Comparison of ENCODE assay signal across 14 cellular contexts in genomic region chr3:94118390-94118789, GRCh38. TPM values are rescaled to one million over a fixed set of nuclear protein-coding genes. Genes with fewer than 3 reads are reported as not detected.
DNase-seq lines count a peak whose midpoint lies in the region; ATAC-seq and TF ChIP-seq lines count a peak whose summit lies in the region.
"Had no signal": no experiment of that assay in that cellular context is flagged by ENCODE, and none has a peak within 500 bp of the region (broad histone marks: within the 10 kb centered on the region; RNA-seq: fewer than 3 reads in every experiment).

No MANE protein-coding gene starts in this region.

- DNase-seq in SK-N-SH (no peak), MV-4-11 (lab: John Stamatoyannopoulos, UW) (peak; percentile 42), amniotic epithelial cell (ENCODE audit: low read depth) (peak; percentile 32), stomach (no peak), NCI-H446 treated with DMSO at 0.1 percent for 48 hours (lab: John Stamatoyannopoulos, UW) (no peak), breast epithelium (ENCODE audit: low spot score in 2 of 2) (no peak)
- DNase-seq: Caco-2; CD4-positive, alpha-beta T cell; GDM1; GM23248 had no signal

- H3K4me1 ChIP-seq in SK-N-SH (ENCODE audit: control insufficient read depth in 1 of 2, insufficient read depth in 2 of 2, low read depth in 1 of 2, low read length in 1 of 2) (peaks cover 17 to 27% of the 10 kb centered on the region in 2 experiments; a peak in 3 of 4 replicates), stomach (no peaks in the 10 kb centered on the region), breast epithelium (no peaks in the 10 kb centered on the region)
- H3K4me1 ChIP-seq: Caco-2 had no signal

- WGBS in SK-N-SH (ENCODE audit: low lambda C conversion rate) = 86% methylated on average over 2 of the region's 2 CpGs
- WGBS in stomach, 5 donors = 58 to 85% (median 82%) methylated on average over 2 of the region's 2 CpGs

- H3K9me2 ChIP-seq in SK-N-SH = no peaks in the 10 kb centered on the region

- H3K9me3 ChIP-seq in SK-N-SH (no peaks in the 10 kb centered on the region), stomach (no peaks in the 10 kb centered on the region), breast epithelium (no peaks in the 10 kb centered on the region)
- H3K9me3 ChIP-seq: Caco-2, HAP-1 had no signal

- no peaks in the 10 kb centered on the region for H4K20me1 ChIP-seq in SK-N-SH (ENCODE audit: insufficient read depth)

- ATAC-seq in SK-N-SH treated with all-trans-retinoic acid at 6 μM for 48 hours = no peak

- TF ChIP-seq CTCF in SK-N-SH (IDR thresholded peaks at IDR 0.05) (no peak), stomach (IDR thresholded peaks at IDR 0.05) (no peak), breast epithelium (IDR thresholded peaks at IDR 0.05) (no peak)

- no peaks in the 10 kb centered on the region for H3K27me3 ChIP-seq in SK-N-SH (ENCODE audit: insufficient read depth)
- H3K27me3 ChIP-seq in stomach = no peaks in the 10 kb centered on the region
- H3K27me3 ChIP-seq in breast epithelium = no peaks in the 10 kb centered on the region

- H3K4me2 ChIP-seq in SK-N-SH = no peak overlapping the region

- TF ChIP-seq EP300 in SK-N-SH (IDR thresholded peaks at IDR 0.05; ENCODE audit: borderline replicate concordance in 1 of 2, low read depth in 1 of 2, low read length in 1 of 2) (no peak), stomach (IDR thresholded peaks at IDR 0.05) (no peak)

- CTCF ChIA-PET in SK-N-SH (lab: Yijun Ruan, JAX) = interaction anchor here (1.1 to 2.0 kb wide), 3 partner anchors 55 to 131 kb away, joined by 3 to 5 read pairs (median 5); no protein-coding TSS in a partner anchor

- TF ChIP-seq RAD21 in SK-N-SH (IDR thresholded peaks at IDR 0.05; ENCODE audit: low read length) = no peak

- no peak overlapping the region for H3K9ac ChIP-seq in SK-N-SH
- H3K9ac ChIP-seq: GM23248 had no signal

- no peak overlapping the region for H2AFZ ChIP-seq in SK-N-SH (ENCODE audit: low read depth)
- H2AFZ ChIP-seq: GM23248 had no signal

- POLR2A ChIA-PET in SK-N-SH (lab: Yijun Ruan, JAX) = no interaction called here

- TF ChIP-seq POLR2A in stomach (IDR thresholded peaks at IDR 0.05) (no peak), breast epithelium (IDR thresholded peaks at IDR 0.05) (no peak)

- no peaks in the 10 kb centered on the region for H3F3A ChIP-seq in SK-N-SH (replicated peaks; ENCODE audit: insufficient read depth)

- H3K79me2 ChIP-seq in SK-N-SH (ENCODE audit: insufficient read depth) = no peaks in the 10 kb centered on the region

- H3K4me3 ChIP-seq in SK-N-SH (ENCODE audit: low read depth in 2 of 2, low read length in 1 of 2) (no peak overlapping the region), stomach (no peak overlapping the region), breast epithelium (no peak overlapping the region)
- H3K4me3 ChIP-seq: GM23248, HAP-1 had no signal

- intact Hi-C loops in stomach (cut with DNase I; ENCODE audit: low total_unique reads) = no loop called here
- intact Hi-C loops in breast epithelium (cut with DNase I; ENCODE audit: low total_unique reads) = no loop called here

- H3K36me3 ChIP-seq in SK-N-SH (replicated peaks in 1 of 2; ENCODE audit: control insufficient read depth in 1 of 2, insufficient read depth in 2 of 2, low read length in 1 of 2) (peaks cover 0 to 5% of the 10 kb centered on the region in 2 experiments), stomach (peaks cover 0 to 14% (median 11%) of the 10 kb centered on the region in 4 donors), breast epithelium (no peaks in the 10 kb centered on the region)
- H3K36me3 ChIP-seq: HAP-1 had no signal

- H3K27ac ChIP-seq in SK-N-SH (ENCODE audit: low read depth in 2 of 2, low read length in 1 of 2) (no peak overlapping the region), stomach (no peak overlapping the region), breast epithelium (no peak overlapping the region)
- H3K27ac ChIP-seq: C4-2B, GM23248, HL-60 had no signal

TF ChIP-seq in SK-N-SH treated with all-trans-retinoic acid at 6 μM for 48 hours, 23 proteins besides CTCF, POLR2A, EP300 and RAD21:
- TF ChIP-seq ISL1 (CRISPR knock-in tag; IDR thresholded peaks at IDR 0.05) = peak; percentile 77
- TF ChIP-seq ZNF565 (CRISPR knock-in tag; conservative IDR thresholded peaks at IDR 0.05; ENCODE audit: low read depth) = no peak

TF ChIP-seq in SK-N-SH, 30 proteins besides CTCF, POLR2A, EP300 and RAD21:
- no peak for TF ChIP-seq RFX5 (IDR thresholded peaks at IDR 0.05; ENCODE audit: low read length)
- TF ChIP-seq, protein P1, sequence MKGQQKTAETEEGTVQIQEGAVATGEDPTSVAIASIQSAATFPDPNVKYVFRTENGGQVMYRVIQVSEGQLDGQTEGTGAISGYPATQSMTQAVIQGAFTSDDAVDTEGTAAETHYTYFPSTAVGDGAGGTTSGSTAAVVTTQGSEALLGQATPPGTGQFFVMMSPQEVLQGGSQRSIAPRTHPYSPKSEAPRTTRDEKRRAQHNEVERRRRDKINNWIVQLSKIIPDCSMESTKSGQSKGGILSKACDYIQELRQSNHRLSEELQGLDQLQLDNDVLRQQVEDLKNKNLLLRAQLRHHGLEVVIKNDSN (IDR thresholded peaks at IDR 0.05; ENCODE audit: borderline replicate concordance, low read depth) = no peak
- TF ChIP-seq GABPA (IDR thresholded peaks at IDR 0.05; ENCODE audit: low read depth) = no peak
- no peak for TF ChIP-seq MAX (IDR thresholded peaks at IDR 0.05; ENCODE audit: low read depth)
- TF ChIP-seq IRF3 (IDR thresholded peaks at IDR 0.05; ENCODE audit: low read depth, low read length) = no peak
- no peak for TF ChIP-seq JUND (IDR thresholded peaks at IDR 0.05)
- no peak for TF ChIP-seq FOXJ3 (CRISPR knock-in tag; IDR thresholded peaks at IDR 0.05)
- TF ChIP-seq NRF1 (IDR thresholded peaks at IDR 0.05; ENCODE audit: low read depth, low read length) = no peak
- no peak for TF ChIP-seq REST (IDR thresholded peaks at IDR 0.05; ENCODE audit: low read depth, low read length)
- TF ChIP-seq TEAD4 (IDR thresholded peaks at IDR 0.05; ENCODE audit: borderline replicate concordance, insufficient read depth) = no peak
- TF ChIP-seq RCOR1 (IDR thresholded peaks at IDR 0.05; ENCODE audit: low read length) = no peak
- no peak for TF ChIP-seq GATA2 (CRISPR knock-in tag; IDR thresholded peaks at IDR 0.05)
- TF ChIP-seq RXRA (IDR thresholded peaks at IDR 0.05; ENCODE audit: borderline replicate concordance, low read depth) = no peak
- no peak for TF ChIP-seq YY1 (IDR thresholded peaks at IDR 0.05; ENCODE audit: low read depth)

RNA-seq across cellular contexts. Expression of gene NSUN3, which starts 55.5 kb away (rescaled TPM):
- polyA plus RNA-seq in SK-N-SH (2012; rRNA removed) (2.9 and 3.3 TPM in 2 replicates), stomach (1 to 10 TPM; 2.4 to 6.3 (median 6.3) TPM)
- polyA plus RNA-seq in SK-N-SH (2012; cell fraction: cytosol; rRNA removed) = 3.6 and 3.7 TPM in 2 replicates
- 2.8 and 4.1 TPM in 2 replicates for polyA plus RNA-seq in SK-N-SH (2012; cell fraction: nucleus; rRNA removed)
- total RNA-seq in stomach (10 to 100 TPM; 15.1 to 88.8 (median 22.2) TPM), breast epithelium (10 to 100 TPM in 2 of 3 donors, 1 to 10 TPM in 1; 7.4 to 21.4 (median 14.1) TPM)

RNA-seq across cellular contexts. Expression of gene DHFR2, which starts 55.7 kb away (rescaled TPM):
- polyA plus RNA-seq in SK-N-SH (2012; rRNA removed) (1.3 and 1.9 TPM in 2 replicates), stomach (1 to 10 TPM; 1.1 to 2.5 (median 1.8) TPM)
- polyA plus RNA-seq in SK-N-SH (2012; cell fraction: cytosol; rRNA removed) = 2.3 TPM in 2 replicates
- polyA plus RNA-seq in SK-N-SH (2012; cell fraction: nucleus; rRNA removed) = 0.75 and 1.1 TPM in 2 replicates
- total RNA-seq in stomach (1 to 10 TPM; 1.4 to 6.2 (median 4.7) TPM), breast epithelium (1 to 10 TPM; 3.8 to 8.5 (median 8.2) TPM)

Comparison
In these comparisons a context has a peak if more than half of its experiments do, and no peak if none do; other contexts are left out.
1. DNase-seq: peak in MV-4-11 (single experiment) and amniotic epithelial cell (single experiment); none in SK-N-SH (single experiment), stomach (single experiment), NCI-H446 treated with DMSO at 0.1 percent for 48 hours (single experiment) and breast epithelium (0 of 2).